27 cellular contexts compared by ENCODE assay signal in genomic region chr6:39300739-39301138, GRCh38. TPM values are rescaled to one million over a fixed set of nuclear protein-coding genes. Genes with fewer than 3 reads are reported as not detected.
"Had no signal": no experiment of that assay in that cellular context is flagged by ENCODE, and none has a peak within 500 bp of the region (broad histone marks: within the 10 kb centered on the region; RNA-seq: fewer than 3 reads in every experiment).

No MANE protein-coding gene starts in this region.

- H3K4me3 ChIP-seq: left ventricle myocardium inferior, ovary, skin epidermis, stomach, uterus had no signal

- H3K4me3 Mint-ChIP-seq: activated naive CD8-positive, alpha-beta T cell treated with anti-CD3 and anti-CD28 coated beads for 36 hours; mesothelial cell of epicardium; natural killer cell; stimulated activated effector memory CD8-positive, alpha-beta T cell treated with anti-CD3 and anti-CD28 coated beads, Interleukin-12 subunit alpha, Interleukin-12 subunit beta, amount 100 ng/mL, for 72 hours; T-helper 2 cell treated with Interferon-gamma antibody and Interleukin-4, amounts not matched to agents 5 μg/mL and 100 μg/mL, for 36 hours had no signal

- H3K27me3 Mint-ChIP-seq: activated naive CD8-positive, alpha-beta T cell treated with anti-CD3 and anti-CD28 coated beads for 36 hours had no signal

- ATAC-seq: esophagus mucosa; natural killer cell; right cardiac atrium; stimulated activated effector memory CD8-positive, alpha-beta T cell treated with anti-CD3 and anti-CD28 coated beads, Interleukin-12 subunit alpha, Interleukin-12 subunit beta, amount 100 ng/mL, for 72 hours had no signal

- H3K9me3 Mint-ChIP-seq: activated naive CD8-positive, alpha-beta T cell treated with anti-CD3 and anti-CD28 coated beads for 36 hours; natural killer cell; stimulated activated effector memory CD8-positive, alpha-beta T cell treated with anti-CD3 and anti-CD28 coated beads, Interleukin-12 subunit alpha, Interleukin-12 subunit beta, amount 100 ng/mL, for 72 hours; T-helper 2 cell treated with Interferon-gamma antibody and Interleukin-4, amounts not matched to agents 5 μg/mL and 100 μg/mL, for 36 hours had no signal

- H3K27ac Mint-ChIP-seq: activated naive CD8-positive, alpha-beta T cell treated with anti-CD3 and anti-CD28 coated beads for 36 hours; mesothelial cell of epicardium; natural killer cell; stimulated activated effector memory CD8-positive, alpha-beta T cell treated with anti-CD3 and anti-CD28 coated beads, Interleukin-12 subunit alpha, Interleukin-12 subunit beta, amount 100 ng/mL, for 72 hours; T-helper 2 cell treated with Interferon-gamma antibody and Interleukin-4, amounts not matched to agents 5 μg/mL and 100 μg/mL, for 36 hours had no signal

- H3K27me3 ChIP-seq: ovary, uterus had no signal

- H3K27ac ChIP-seq: left ventricle myocardium inferior, ovary, skin epidermis, stomach, uterus had no signal

- H3K4me1 Mint-ChIP-seq: mesothelial cell of epicardium had no signal

- H3K36me3 Mint-ChIP-seq: activated naive CD8-positive, alpha-beta T cell treated with anti-CD3 and anti-CD28 coated beads for 36 hours; mesothelial cell of epicardium; natural killer cell; stimulated activated effector memory CD8-positive, alpha-beta T cell treated with anti-CD3 and anti-CD28 coated beads, Interleukin-12 subunit alpha, Interleukin-12 subunit beta, amount 100 ng/mL, for 72 hours had no signal

- H3K9me3 ChIP-seq: ovary, stomach, uterus had no signal

- DNase-seq: activated CD4-positive, alpha-beta T cell treated with anti-CD3 and anti-CD28 coated beads for 1 hour; activated CD4-positive, alpha-beta T cell treated with anti-CD3 and anti-CD28 coated beads, Interleukin-2, amount 50 U/mL, for 1 hour; activated naive CD4-positive, alpha-beta T cell treated with Interleukin-2 at 50 U/mL for 16 hours; activated naive CD8-positive, alpha-beta T cell treated with anti-CD3 and anti-CD28 coated beads for 36 hours; activated T-cell treated with anti-CD3 and anti-CD28 coated beads, Interleukin-2, amount 50 U/mL, for 1 hour; central memory CD4-positive, alpha-beta T cell; effector memory CD4-positive, alpha-beta T cell; foreskin melanocyte; left ventricle myocardium inferior; natural killer cell; ovary; right cardiac atrium; stimulated activated CD4-positive, alpha-beta T cell treated with anti-CD3 and anti-CD28 coated beads, Interleukin-1b, Interleukin-23, amount 100 ng/mL, for 48 hours; stomach; trophoblast cell; uterus had no signal

- H3K4me1 ChIP-seq: uterus had no signal

- H3K36me3 ChIP-seq: left ventricle myocardium inferior, ovary, stomach, uterus had no signal

RNA-seq across cellular contexts. Expression of gene KCNK17, which starts 13.5 kb away (rescaled TPM):
- total RNA-seq: activated naive CD8-positive, alpha-beta T cell treated with anti-CD3 and anti-CD28 coated beads for 36 hours; astrocyte; dermis microvascular lymphatic vessel endothelial cell; endothelial cell of umbilical vein; lung microvascular endothelial cell; mesothelial cell of epicardium; pulmonary artery endothelial cell; temporal lobe had no signal

RNA-seq across cellular contexts. Expression of gene KCNK16, which starts 21.8 kb away (rescaled TPM):
- total RNA-seq: activated naive CD8-positive, alpha-beta T cell treated with anti-CD3 and anti-CD28 coated beads for 36 hours; astrocyte; dermis microvascular lymphatic vessel endothelial cell; endothelial cell of umbilical vein; esophagus mucosa; left ventricle myocardium inferior; lung microvascular endothelial cell; mesothelial cell of epicardium; natural killer cell; ovary; pulmonary artery endothelial cell; right cardiac atrium; temporal lobe; uterus had no signal
